ENCODE assay signal across 8 cellular contexts in the genomic region with DNA sequence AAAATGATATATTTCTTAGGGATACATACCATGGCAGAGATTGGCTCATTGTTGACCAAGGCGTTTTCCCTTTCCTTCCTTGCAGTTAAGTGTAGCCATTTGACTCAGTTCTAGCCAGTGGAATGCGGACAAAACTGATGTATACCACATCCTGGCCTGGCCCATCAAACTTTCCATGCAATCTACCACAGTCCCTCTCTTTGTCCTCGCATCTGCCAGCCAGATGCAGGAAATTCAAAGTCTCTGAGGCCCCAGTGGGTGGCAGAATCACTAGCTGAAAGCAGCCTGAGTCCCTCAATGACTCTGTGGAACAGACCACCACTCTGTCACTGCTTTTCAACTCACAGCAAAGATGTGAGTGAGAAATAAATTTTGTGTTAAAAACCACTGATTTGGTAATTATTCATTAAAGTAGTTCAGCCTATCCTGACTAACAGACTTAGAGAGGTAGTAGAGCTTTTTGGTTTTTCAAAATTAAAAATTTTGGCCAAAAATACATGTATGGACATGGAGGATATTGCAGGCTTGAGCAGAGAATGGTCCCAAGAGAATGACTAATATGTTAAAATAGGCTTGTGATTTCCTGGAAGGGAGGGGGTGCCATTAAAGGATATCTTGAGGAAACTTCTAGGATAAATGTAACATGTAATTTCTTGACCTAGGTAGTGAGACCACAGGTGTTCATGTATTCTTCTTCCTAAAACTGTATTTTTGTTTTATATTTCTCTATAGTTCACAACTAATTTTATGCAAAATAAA.
A peak's percentile ranks its signal among the peaks of the same experiment; 100 is the strongest.
DNase-seq lines count a peak whose midpoint lies in the region; ATAC-seq and TF ChIP-seq lines count a peak whose summit lies in the region.

No MANE protein-coding gene starts in this region.

- H3K27ac Mint-ChIP-seq in activated naive CD8-positive, alpha-beta T cell treated with anti-CD3 and anti-CD28 coated beads, Interleukin-2, amount 50 U/mL, for 24 hours, result peak overlapping the region; percentile 85

- peak; percentile 55 for DNase-seq in activated naive CD8-positive, alpha-beta T cell treated with anti-CD3 and anti-CD28 coated beads, Interleukin-2, amount 50 U/mL, for 24 hours
- DNase-seq in head of caudate nucleus (no peak), DMS79 (lab: John Stamatoyannopoulos, UW) (no peak)

- no peaks in the 10 kb centered on the region for H3K36me3 ChIP-seq in neutrophil

- ATAC-seq in GM18909 (IDR thresholded peaks at IDR 0.05; ENCODE audit: poor library complexity, unreplicated experiment) (peak; percentile 68), HG03095 (IDR thresholded peaks at IDR 0.05; ENCODE audit: unreplicated experiment) (peak; percentile 17), GM21526 (IDR thresholded peaks at IDR 0.05; ENCODE audit: low FRiP score, unreplicated experiment) (no peak), HG02840 (IDR thresholded peaks at IDR 0.05; ENCODE audit: low FRiP score, unreplicated experiment) (no peak)
- ATAC-seq in activated naive CD8-positive, alpha-beta T cell treated with anti-CD3 and anti-CD28 coated beads, Interleukin-2, amount 50 U/mL, for 24 hours, result peak; percentile 97

- intact Hi-C loops in head of caudate nucleus (cut with DNase I), result no loop called here

- no peaks in the 10 kb centered on the region for H3K4me1 ChIP-seq in neutrophil (ENCODE audit: control insufficient read depth in 1 of 2, insufficient read depth in 1 of 2, low read depth in 1 of 2, low read length in 1 of 2)

- peak overlapping the region; percentile 17 for H3K27ac ChIP-seq in neutrophil

- no peaks in the 10 kb centered on the region for H3K27me3 Mint-ChIP-seq in activated naive CD8-positive, alpha-beta T cell treated with anti-CD3 and anti-CD28 coated beads, Interleukin-2, amount 50 U/mL, for 24 hours

- H3K4me3 ChIP-seq in neutrophil (ENCODE audit: low read depth in 1 of 2, low read length in 1 of 2), result no peak overlapping the region

- H3K9me3 ChIP-seq in neutrophil, result no peaks in the 10 kb centered on the region

- H3K9me3 Mint-ChIP-seq in activated naive CD8-positive, alpha-beta T cell treated with anti-CD3 and anti-CD28 coated beads, Interleukin-2, amount 50 U/mL, for 24 hours, result no peaks in the 10 kb centered on the region

- no peak for TF ChIP-seq CTCF in neutrophil (IDR thresholded peaks at IDR 0.05)

- peaks cover 23% of the 10 kb centered on the region for H3K36me3 Mint-ChIP-seq in activated naive CD8-positive, alpha-beta T cell treated with anti-CD3 and anti-CD28 coated beads, Interleukin-2, amount 50 U/mL, for 24 hours (ENCODE audit: low read depth)

- H3K4me1 Mint-ChIP-seq in activated naive CD8-positive, alpha-beta T cell treated with anti-CD3 and anti-CD28 coated beads, Interleukin-2, amount 50 U/mL, for 24 hours, result peaks cover 41% of the 10 kb centered on the region

- no peaks in the 10 kb centered on the region for H3K27me3 ChIP-seq in neutrophil

- H3K4me3 Mint-ChIP-seq in activated naive CD8-positive, alpha-beta T cell treated with anti-CD3 and anti-CD28 coated beads, Interleukin-2, amount 50 U/mL, for 24 hours, result peak overlapping the region; percentile 40

Comparison
In these comparisons a context has a peak if more than half of its experiments do, and no peak if none do; other contexts are left out.
1. ATAC-seq: peak in GM18909 (single experiment), HG03095 (single experiment) and activated naive CD8-positive, alpha-beta T cell treated with anti-CD3 and anti-CD28 coated beads, Interleukin-2, amount 50 U/mL, for 24 hours (single experiment); none in GM21526 (single experiment) and HG02840 (single experiment).